Comparison of ENCODE assay signal across 2 cellular contexts in genomic region chr2:242046184-242046826, GRCh38.
TF ChIP-seq lines count a peak whose summit lies in the region.

No MANE protein-coding gene starts in this region.

TF ChIP-seq in WTC11, 78 proteins besides CTCF, POLR2A, EP300 and RAD21 (continued from another document and continues in another):
- TF ChIP-seq, protein P1, sequence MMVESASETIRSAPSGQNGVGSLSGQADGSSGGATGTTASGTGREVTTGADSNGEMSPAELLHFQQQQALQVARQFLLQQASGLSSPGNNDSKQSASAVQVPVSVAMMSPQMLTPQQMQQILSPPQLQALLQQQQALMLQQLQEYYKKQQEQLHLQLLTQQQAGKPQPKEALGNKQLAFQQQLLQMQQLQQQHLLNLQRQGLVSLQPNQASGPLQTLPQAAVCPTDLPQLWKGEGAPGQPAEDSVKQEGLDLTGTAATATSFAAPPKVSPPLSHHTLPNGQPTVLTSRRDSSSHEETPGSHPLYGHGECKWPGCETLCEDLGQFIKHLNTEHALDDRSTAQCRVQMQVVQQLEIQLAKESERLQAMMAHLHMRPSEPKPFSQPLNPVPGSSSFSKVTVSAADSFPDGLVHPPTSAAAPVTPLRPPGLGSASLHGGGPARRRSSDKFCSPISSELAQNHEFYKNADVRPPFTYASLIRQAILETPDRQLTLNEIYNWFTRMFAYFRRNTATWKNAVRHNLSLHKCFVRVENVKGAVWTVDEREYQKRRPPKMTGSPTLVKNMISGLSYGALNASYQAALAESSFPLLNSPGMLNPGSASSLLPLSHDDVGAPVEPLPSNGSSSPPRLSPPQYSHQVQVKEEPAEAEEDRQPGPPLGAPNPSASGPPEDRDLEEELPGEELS (CRISPR knock-in tag; IDR thresholded peaks at IDR 0.05): no peak
- TF ChIP-seq, protein P2, sequence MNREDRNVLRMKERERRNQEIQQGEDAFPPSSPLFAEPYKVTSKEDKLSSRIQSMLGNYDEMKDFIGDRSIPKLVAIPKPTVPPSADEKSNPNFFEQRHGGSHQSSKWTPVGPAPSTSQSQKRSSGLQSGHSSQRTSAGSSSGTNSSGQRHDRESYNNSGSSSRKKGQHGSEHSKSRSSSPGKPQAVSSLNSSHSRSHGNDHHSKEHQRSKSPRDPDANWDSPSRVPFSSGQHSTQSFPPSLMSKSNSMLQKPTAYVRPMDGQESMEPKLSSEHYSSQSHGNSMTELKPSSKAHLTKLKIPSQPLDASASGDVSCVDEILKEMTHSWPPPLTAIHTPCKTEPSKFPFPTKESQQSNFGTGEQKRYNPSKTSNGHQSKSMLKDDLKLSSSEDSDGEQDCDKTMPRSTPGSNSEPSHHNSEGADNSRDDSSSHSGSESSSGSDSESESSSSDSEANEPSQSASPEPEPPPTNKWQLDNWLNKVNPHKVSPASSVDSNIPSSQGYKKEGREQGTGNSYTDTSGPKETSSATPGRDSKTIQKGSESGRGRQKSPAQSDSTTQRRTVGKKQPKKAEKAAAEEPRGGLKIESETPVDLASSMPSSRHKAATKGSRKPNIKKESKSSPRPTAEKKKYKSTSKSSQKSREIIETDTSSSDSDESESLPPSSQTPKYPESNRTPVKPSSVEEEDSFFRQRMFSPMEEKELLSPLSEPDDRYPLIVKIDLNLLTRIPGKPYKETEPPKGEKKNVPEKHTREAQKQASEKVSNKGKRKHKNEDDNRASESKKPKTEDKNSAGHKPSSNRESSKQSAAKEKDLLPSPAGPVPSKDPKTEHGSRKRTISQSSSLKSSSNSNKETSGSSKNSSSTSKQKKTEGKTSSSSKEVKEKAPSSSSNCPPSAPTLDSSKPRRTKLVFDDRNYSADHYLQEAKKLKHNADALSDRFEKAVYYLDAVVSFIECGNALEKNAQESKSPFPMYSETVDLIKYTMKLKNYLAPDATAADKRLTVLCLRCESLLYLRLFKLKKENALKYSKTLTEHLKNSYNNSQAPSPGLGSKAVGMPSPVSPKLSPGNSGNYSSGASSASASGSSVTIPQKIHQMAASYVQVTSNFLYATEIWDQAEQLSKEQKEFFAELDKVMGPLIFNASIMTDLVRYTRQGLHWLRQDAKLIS (CRISPR knock-in tag; IDR thresholded peaks at IDR 0.05; ENCODE audit: borderline replicate concordance): no peak
- no peak for TF ChIP-seq HMGXB4 (CRISPR knock-in tag; IDR thresholded peaks at IDR 0.05)
- no peak for TF ChIP-seq SP1 (CRISPR knock-in tag; conservative IDR thresholded peaks at IDR 0.05)
- TF ChIP-seq SOX15 (CRISPR knock-in tag; IDR thresholded peaks at IDR 0.05): no peak
- TF ChIP-seq TEAD1 (CRISPR knock-in tag; IDR thresholded peaks at IDR 0.05): no peak
- TF ChIP-seq E2F5 (CRISPR knock-in tag; IDR thresholded peaks at IDR 0.05): no peak
- TF ChIP-seq ZNF532 (CRISPR knock-in tag; IDR thresholded peaks at IDR 0.05; ENCODE audit: borderline replicate concordance): no peak
- TF ChIP-seq EMX1 (CRISPR knock-in tag; IDR thresholded peaks at IDR 0.05): no peak
- TF ChIP-seq ZNF671 (CRISPR knock-in tag; IDR thresholded peaks at IDR 0.05): no peak

TF ChIP-seq in neural cell, 6 proteins besides CTCF, POLR2A, EP300 and RAD21 (continued from another document):
- no peak for TF ChIP-seq REST (IDR thresholded peaks at IDR 0.05; ENCODE audit: borderline replicate concordance)
- no peak for TF ChIP-seq MXI1 (conservative IDR thresholded peaks at IDR 0.05; ENCODE audit: poor library complexity, severe bottlenecking)
- TF ChIP-seq POLR2AphosphoS5 (IDR thresholded peaks at IDR 0.05): no peak
